Comparison of ENCODE assay signal across 10 cellular contexts in the genomic region with DNA sequence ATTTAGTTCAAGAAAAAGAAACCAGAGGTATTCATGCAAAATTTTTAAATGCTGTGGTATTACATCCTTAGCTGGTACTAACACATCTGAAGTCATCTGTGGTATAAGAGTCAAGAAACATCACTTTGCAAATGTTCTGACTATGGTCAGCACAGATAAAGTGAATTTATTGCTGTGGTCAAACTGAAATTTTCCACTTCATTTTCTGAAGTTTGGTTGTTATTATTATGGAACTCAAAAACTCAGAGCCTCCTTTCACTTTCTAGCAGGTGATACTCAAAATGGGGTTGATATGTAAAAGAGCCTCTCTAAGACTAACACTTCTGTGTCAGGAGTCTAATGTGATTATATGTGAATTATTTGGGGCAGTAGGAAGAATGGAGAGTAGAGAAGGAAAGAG.
A peak's percentile ranks its signal among the peaks of the same experiment; 100 is the strongest.
DNase-seq lines count a peak whose midpoint lies in the region; ATAC-seq and TF ChIP-seq lines count a peak whose summit lies in the region.
"Had no signal": no experiment of that assay in that cellular context is flagged by ENCODE, and none has a peak within 500 bp of the region (broad histone marks: within the 10 kb centered on the region; RNA-seq: fewer than 3 reads in every experiment).

No MANE protein-coding gene starts in this region.

- POLR2A ChIA-PET in GM10248 (lab: Yijun Ruan, JAX) = no interaction called here

- no peak overlapping the region for H2AFZ ChIP-seq in Loucy (ENCODE audit: low read length)

- H3K79me2 ChIP-seq in Loucy (ENCODE audit: insufficient read depth, low read length) = peaks cover 7% of the 10 kb centered on the region; the same call in 1 of the 2 replicates

- H3K27me3 ChIP-seq in Loucy (ENCODE audit: insufficient read depth, low read length, poor library complexity, severe bottlenecking) = no peaks in the 10 kb centered on the region
- H3K27me3 ChIP-seq in BE2C = no peaks in the 10 kb centered on the region

- H3K9me2 ChIP-seq in Loucy (replicated peaks; ENCODE audit: low read depth, low read length) = no peaks in the 10 kb centered on the region

- H4K20me1 ChIP-seq in Loucy (ENCODE audit: insufficient read depth, low read length, poor library complexity, severe bottlenecking) = no peaks in the 10 kb centered on the region

- DNase-seq in GM10248 (ENCODE audit: extremely low spot score) (peak; percentile 42), hippocampal formation (lab: John Stamatoyannopoulos, UW) (no peak), HK-2 (ENCODE audit: unreplicated experiment) (no peak), BE2C (no peak), NCI-H446 treated with DMSO at 0.1 percent for 48 hours (lab: John Stamatoyannopoulos, UW) (no peak)
- DNase-seq: endodermal cell, nucleus accumbens had no signal

- peaks cover 9% of the 10 kb centered on the region; the same call in 1 of the 2 replicates for H3F3A ChIP-seq in Loucy (ENCODE audit: low read depth)

- peaks cover 4% of the 10 kb centered on the region for H3K36me3 ChIP-seq in Loucy (ENCODE audit: insufficient read depth, low read length)
- no peaks in the 10 kb centered on the region for H3K36me3 ChIP-seq in BE2C

- peak; percentile 80 for ATAC-seq in GM19372 (IDR thresholded peaks at IDR 0.05; ENCODE audit: low read depth, unreplicated experiment)
- ATAC-seq in HG02870 (IDR thresholded peaks at IDR 0.05; ENCODE audit: unreplicated experiment) = peak; percentile 92

- TF ChIP-seq CTCF in GM10248 (IDR thresholded peaks at IDR 0.05; ENCODE audit: control extremely low read depth, extremely low read depth, low read depth, missing control alignments) = no peak
- TF ChIP-seq CTCF in Loucy (conservative IDR thresholded peaks at IDR 0.05; ENCODE audit: low read length) = no peak
- TF ChIP-seq CTCF in BE2C (IDR thresholded peaks at IDR 0.05; ENCODE audit: low read depth, low read length) = no peak

- H3K4me1 ChIP-seq in Loucy (ENCODE audit: insufficient read depth, low read length, poor library complexity, severe bottlenecking) = peaks cover 31% of the 10 kb centered on the region
- no peaks in the 10 kb centered on the region for H3K4me1 ChIP-seq in BE2C

- peak overlapping the region; percentile 64 for H3K4me2 ChIP-seq in Loucy (ENCODE audit: low read depth, low read length, poor library complexity, severe bottlenecking)

- H3K4me3 ChIP-seq in Loucy (ENCODE audit: low read length, poor library complexity, severe bottlenecking) (peak overlapping the region; percentile 56), BE2C (ENCODE audit: low read depth, low read length) (no peak overlapping the region)

- peak overlapping the region; percentile 57 for H3K9ac ChIP-seq in Loucy (ENCODE audit: low read depth, low read length, poor library complexity, severe bottlenecking)

- CTCF ChIA-PET in GM10248 (lab: Yijun Ruan, JAX) = no interaction called here

- H3K9me3 ChIP-seq in Loucy (ENCODE audit: insufficient read depth, low read depth, low read length) (no peaks in the 10 kb centered on the region), BE2C (no peaks in the 10 kb centered on the region)
